Comparison of ENCODE assay signal across 1 cellular context in the genomic region with DNA sequence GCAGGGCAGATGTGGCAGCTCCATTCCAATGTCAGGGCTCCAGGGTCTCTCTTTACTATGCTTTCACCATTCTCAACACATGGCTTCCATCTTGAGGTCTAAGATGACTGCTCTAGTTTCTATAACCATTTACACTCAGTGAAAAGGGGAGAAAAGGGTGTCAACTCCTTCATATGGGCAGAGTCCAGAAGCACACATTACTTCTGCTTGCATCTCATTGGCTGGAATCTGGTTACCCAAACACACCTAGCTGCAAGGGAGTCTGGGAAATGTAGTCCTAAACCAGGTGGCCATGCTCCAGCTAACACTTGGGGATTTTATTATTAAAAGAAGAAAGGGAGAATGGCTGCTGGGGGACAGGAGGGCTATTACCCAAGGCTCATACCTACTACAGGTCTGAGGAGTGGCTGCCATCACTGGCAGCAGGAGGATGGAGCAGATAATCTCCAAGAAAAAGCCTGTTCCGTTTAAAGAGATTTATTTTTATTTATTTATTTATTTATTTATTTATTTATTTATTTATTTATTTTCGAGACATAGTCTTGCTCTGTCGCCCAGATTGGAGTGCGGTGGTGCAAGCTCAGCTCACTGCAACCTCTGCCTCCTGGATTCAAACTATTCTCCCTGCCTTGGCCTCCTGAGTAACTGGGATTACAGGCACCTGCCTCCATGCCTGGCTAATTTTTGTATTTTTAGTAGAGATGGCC.
TF ChIP-seq lines count a peak whose summit lies in the region.

No MANE protein-coding gene starts in this region.

TF ChIP-seq in H1, 55 proteins besides CTCF, POLR2A, EP300 and RAD21:
- TF ChIP-seq ZNF274 (IDR thresholded peaks at IDR 0.05; ENCODE audit: borderline replicate concordance, extremely low read depth, low read length) (no peak), POU5F1 (IDR thresholded peaks at IDR 0.05; ENCODE audit: low read depth, low read length) (no peak), CHD2 (IDR thresholded peaks at IDR 0.05; ENCODE audit: low read length) (no peak), TEAD4 (IDR thresholded peaks at IDR 0.05; ENCODE audit: low read depth, low read length) (0 out of 2 replicates have a peak, but pooled peaks have one; percentile 23), BRCA1 (IDR thresholded peaks at IDR 0.05; ENCODE audit: low read depth, low read length) (no peak), BACH1 (IDR thresholded peaks at IDR 0.05; ENCODE audit: low read length) (no peak), RBBP5 (IDR thresholded peaks at IDR 0.05; ENCODE audit: borderline replicate concordance, low read depth, low read length) (no peak), SIRT6 (IDR thresholded peaks at IDR 0.05; ENCODE audit: low read length) (no peak), SP2 (IDR thresholded peaks at IDR 0.05; ENCODE audit: low read length) (no peak), SUZ12 (IDR thresholded peaks at IDR 0.05; ENCODE audit: low read length) (no peak), YY1 (IDR thresholded peaks at IDR 0.05; ENCODE audit: low read depth, low read length) (peak; percentile 91), SIX5 (IDR thresholded peaks at IDR 0.05; ENCODE audit: low read depth, low read length) (peak; percentile 72), GTF2F1 (IDR thresholded peaks at IDR 0.05; ENCODE audit: borderline replicate concordance, low read depth, low read length) (no peak), TBP (IDR thresholded peaks at IDR 0.05; ENCODE audit: low read depth, low read length) (no peak), MAFK (IDR thresholded peaks at IDR 0.05; ENCODE audit: low read depth, low read length) (no peak), RNF2 (IDR thresholded peaks at IDR 0.05; ENCODE audit: borderline replicate concordance, low read depth, low read length, missing control alignments, poor library complexity, severe bottlenecking) (no peak), CTBP2 (IDR thresholded peaks at IDR 0.05; ENCODE audit: borderline replicate concordance, insufficient read depth, insufficient read length, low read length) (no peak), GABPA (IDR thresholded peaks at IDR 0.05; ENCODE audit: borderline replicate concordance, insufficient read depth, low read length) (no peak), TAF7 (optimal IDR thresholded peaks at IDR 0.05; ENCODE audit: borderline replicate concordance, low read depth, low read length) (peak; percentile 64), KDM4A (IDR thresholded peaks at IDR 0.05; ENCODE audit: low read depth, low read length, severe bottlenecking) (no peak), NRF1 (IDR thresholded peaks at IDR 0.05; ENCODE audit: low read depth, low read length) (no peak), KDM5A (IDR thresholded peaks at IDR 0.05; ENCODE audit: low read length) (no peak), CEBPB (IDR thresholded peaks at IDR 0.05; ENCODE audit: low read depth, low read length) (no peak), FOSL1 (IDR thresholded peaks at IDR 0.05; ENCODE audit: insufficient read depth, low read depth, low read length) (no peak)
- TF ChIP-seq, protein P1, sequence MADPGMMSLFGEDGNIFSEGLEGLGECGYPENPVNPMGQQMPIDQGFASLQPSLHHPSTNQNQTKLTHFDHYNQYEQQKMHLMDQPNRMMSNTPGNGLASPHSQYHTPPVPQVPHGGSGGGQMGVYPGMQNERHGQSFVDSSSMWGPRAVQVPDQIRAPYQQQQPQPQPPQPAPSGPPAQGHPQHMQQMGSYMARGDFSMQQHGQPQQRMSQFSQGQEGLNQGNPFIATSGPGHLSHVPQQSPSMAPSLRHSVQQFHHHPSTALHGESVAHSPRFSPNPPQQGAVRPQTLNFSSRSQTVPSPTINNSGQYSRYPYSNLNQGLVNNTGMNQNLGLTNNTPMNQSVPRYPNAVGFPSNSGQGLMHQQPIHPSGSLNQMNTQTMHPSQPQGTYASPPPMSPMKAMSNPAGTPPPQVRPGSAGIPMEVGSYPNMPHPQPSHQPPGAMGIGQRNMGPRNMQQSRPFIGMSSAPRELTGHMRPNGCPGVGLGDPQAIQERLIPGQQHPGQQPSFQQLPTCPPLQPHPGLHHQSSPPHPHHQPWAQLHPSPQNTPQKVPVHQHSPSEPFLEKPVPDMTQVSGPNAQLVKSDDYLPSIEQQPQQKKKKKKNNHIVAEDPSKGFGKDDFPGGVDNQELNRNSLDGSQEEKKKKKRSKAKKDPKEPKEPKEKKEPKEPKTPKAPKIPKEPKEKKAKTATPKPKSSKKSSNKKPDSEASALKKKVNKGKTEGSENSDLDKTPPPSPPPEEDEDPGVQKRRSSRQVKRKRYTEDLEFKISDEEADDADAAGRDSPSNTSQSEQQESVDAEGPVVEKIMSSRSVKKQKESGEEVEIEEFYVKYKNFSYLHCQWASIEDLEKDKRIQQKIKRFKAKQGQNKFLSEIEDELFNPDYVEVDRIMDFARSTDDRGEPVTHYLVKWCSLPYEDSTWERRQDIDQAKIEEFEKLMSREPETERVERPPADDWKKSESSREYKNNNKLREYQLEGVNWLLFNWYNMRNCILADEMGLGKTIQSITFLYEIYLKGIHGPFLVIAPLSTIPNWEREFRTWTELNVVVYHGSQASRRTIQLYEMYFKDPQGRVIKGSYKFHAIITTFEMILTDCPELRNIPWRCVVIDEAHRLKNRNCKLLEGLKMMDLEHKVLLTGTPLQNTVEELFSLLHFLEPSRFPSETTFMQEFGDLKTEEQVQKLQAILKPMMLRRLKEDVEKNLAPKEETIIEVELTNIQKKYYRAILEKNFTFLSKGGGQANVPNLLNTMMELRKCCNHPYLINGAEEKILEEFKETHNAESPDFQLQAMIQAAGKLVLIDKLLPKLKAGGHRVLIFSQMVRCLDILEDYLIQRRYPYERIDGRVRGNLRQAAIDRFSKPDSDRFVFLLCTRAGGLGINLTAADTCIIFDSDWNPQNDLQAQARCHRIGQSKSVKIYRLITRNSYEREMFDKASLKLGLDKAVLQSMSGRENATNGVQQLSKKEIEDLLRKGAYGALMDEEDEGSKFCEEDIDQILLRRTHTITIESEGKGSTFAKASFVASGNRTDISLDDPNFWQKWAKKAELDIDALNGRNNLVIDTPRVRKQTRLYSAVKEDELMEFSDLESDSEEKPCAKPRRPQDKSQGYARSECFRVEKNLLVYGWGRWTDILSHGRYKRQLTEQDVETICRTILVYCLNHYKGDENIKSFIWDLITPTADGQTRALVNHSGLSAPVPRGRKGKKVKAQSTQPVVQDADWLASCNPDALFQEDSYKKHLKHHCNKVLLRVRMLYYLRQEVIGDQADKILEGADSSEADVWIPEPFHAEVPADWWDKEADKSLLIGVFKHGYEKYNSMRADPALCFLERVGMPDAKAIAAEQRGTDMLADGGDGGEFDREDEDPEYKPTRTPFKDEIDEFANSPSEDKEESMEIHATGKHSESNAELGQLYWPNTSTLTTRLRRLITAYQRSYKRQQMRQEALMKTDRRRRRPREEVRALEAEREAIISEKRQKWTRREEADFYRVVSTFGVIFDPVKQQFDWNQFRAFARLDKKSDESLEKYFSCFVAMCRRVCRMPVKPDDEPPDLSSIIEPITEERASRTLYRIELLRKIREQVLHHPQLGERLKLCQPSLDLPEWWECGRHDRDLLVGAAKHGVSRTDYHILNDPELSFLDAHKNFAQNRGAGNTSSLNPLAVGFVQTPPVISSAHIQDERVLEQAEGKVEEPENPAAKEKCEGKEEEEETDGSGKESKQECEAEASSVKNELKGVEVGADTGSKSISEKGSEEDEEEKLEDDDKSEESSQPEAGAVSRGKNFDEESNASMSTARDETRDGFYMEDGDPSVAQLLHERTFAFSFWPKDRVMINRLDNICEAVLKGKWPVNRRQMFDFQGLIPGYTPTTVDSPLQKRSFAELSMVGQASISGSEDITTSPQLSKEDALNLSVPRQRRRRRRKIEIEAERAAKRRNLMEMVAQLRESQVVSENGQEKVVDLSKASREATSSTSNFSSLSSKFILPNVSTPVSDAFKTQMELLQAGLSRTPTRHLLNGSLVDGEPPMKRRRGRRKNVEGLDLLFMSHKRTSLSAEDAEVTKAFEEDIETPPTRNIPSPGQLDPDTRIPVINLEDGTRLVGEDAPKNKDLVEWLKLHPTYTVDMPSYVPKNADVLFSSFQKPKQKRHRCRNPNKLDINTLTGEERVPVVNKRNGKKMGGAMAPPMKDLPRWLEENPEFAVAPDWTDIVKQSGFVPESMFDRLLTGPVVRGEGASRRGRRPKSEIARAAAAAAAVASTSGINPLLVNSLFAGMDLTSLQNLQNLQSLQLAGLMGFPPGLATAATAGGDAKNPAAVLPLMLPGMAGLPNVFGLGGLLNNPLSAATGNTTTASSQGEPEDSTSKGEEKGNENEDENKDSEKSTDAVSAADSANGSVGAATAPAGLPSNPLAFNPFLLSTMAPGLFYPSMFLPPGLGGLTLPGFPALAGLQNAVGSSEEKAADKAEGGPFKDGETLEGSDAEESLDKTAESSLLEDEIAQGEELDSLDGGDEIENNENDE (IDR thresholded peaks at IDR 0.05; ENCODE audit: insufficient replicate concordance, low read length), result no peak
- TF ChIP-seq, protein P2, sequence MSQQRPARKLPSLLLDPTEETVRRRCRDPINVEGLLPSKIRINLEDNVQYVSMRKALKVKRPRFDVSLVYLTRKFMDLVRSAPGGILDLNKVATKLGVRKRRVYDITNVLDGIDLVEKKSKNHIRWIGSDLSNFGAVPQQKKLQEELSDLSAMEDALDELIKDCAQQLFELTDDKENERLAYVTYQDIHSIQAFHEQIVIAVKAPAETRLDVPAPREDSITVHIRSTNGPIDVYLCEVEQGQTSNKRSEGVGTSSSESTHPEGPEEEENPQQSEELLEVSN (IDR thresholded peaks at IDR 0.05), result no peak
- TF ChIP-seq, protein P3, sequence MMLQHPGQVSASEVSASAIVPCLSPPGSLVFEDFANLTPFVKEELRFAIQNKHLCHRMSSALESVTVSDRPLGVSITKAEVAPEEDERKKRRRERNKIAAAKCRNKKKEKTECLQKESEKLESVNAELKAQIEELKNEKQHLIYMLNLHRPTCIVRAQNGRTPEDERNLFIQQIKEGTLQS (IDR thresholded peaks at IDR 0.05; ENCODE audit: insufficient read depth, low read depth, low read length), result no peak
- TF ChIP-seq, protein P4, sequence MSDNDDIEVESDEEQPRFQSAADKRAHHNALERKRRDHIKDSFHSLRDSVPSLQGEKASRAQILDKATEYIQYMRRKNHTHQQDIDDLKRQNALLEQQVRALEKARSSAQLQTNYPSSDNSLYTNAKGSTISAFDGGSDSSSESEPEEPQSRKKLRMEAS (IDR thresholded peaks at IDR 0.05), result 0 out of 2 replicates have a peak, but pooled peaks have one; percentile 28
TF ChIP-seq in H1: peak in this region for 5.
